8 cellular contexts compared by ENCODE assay signal in genomic region chr7:50793947-50794570, GRCh38. TPM values are rescaled to one million over a fixed set of nuclear protein-coding genes. Genes with fewer than 3 reads are reported as not detected.
DNase-seq lines count a peak whose midpoint lies in the region; ATAC-seq and TF ChIP-seq lines count a peak whose summit lies in the region.

No MANE protein-coding gene starts in this region.

- H3K36me3 ChIP-seq in Caco-2 (ENCODE audit: control insufficient read depth, insufficient read depth, low read length) (no peaks in the 10 kb centered on the region), heart left ventricle (no peaks in the 10 kb centered on the region), prostate gland (no peaks in the 10 kb centered on the region)

- 69 to 77% (median 74%) methylated on average over 18 of the region's 18 CpGs for WGBS in heart left ventricle, 4 donors
- 73% methylated on average over 18 of the region's 18 CpGs for WGBS in prostate gland

- no peak for TF ChIP-seq POLR2A in heart left ventricle (IDR thresholded peaks at IDR 0.05)
- no peak for TF ChIP-seq POLR2A in prostate gland (IDR thresholded peaks at IDR 0.05)

- DNase-seq in Caco-2 (no peak), heart left ventricle (no peak), prostate gland (ENCODE audit: low spot score) (no peak), C1 segment of cervical spinal cord (lab: John Stamatoyannopoulos, UW) (no peak), SW480 (ENCODE audit: low spot score) (no peak), dedifferentiated amniotic fluid mesenchymal stem cell (ENCODE audit: extremely low spot score) (no peak)
- no peak for DNase-seq in activated CD8-positive, alpha-beta T cell treated with anti-CD3 and anti-CD28 coated beads for 36 hours
- no peak for DNase-seq in activated CD4-positive, CD25-positive, alpha-beta regulatory T cell (lab: John Stamatoyannopoulos, UW)

- H3K27ac ChIP-seq in heart left ventricle (peak overlapping the region; percentile 35 to 94 (median 85)), prostate gland (peak overlapping the region; percentile 81 to 83)

- H3K4me3 Mint-ChIP-seq in Caco-2 (ENCODE audit: unreplicated experiment) = peak overlapping the region; percentile 88
- peak overlapping the region; percentile 52 for H3K4me3 Mint-ChIP-seq in activated CD8-positive, alpha-beta T cell treated with anti-CD3 and anti-CD28 coated beads for 36 hours

- no peaks in the 10 kb centered on the region for H3K36me3 Mint-ChIP-seq in Caco-2 (ENCODE audit: insufficient read depth, unreplicated experiment)
- H3K36me3 Mint-ChIP-seq in activated CD8-positive, alpha-beta T cell treated with anti-CD3 and anti-CD28 coated beads for 36 hours (ENCODE audit: low read depth) = no peaks in the 10 kb centered on the region

- H3K9me3 ChIP-seq in Caco-2 (no peaks in the 10 kb centered on the region), heart left ventricle (no peaks in the 10 kb centered on the region), prostate gland (no peaks in the 10 kb centered on the region)

- H3K4me1 ChIP-seq in Caco-2 (peaks cover 5% of the 10 kb centered on the region; the same call in 1 of the 2 replicates), heart left ventricle (peaks cover 3 to 40% (median 27%) of the 10 kb centered on the region in 12 donors), prostate gland (replicated peaks) (no peaks in the 10 kb centered on the region)

- TSS peak; percentile 35 for BruUV-seq in Caco-2 (replicated peaks; lab: Mats Ljungman, UMichigan)

- intact Hi-C loops in Caco-2 (cut with micrococcal nuclease; ENCODE audit: unreplicated experiment) (loop anchor here (2.0 to 5.0 kb wide), 3 partner anchors 62 to 208 kb away; no protein-coding TSS in a partner anchor), heart left ventricle (cut with DNase I) (loop anchor here in 6 of 10 donors (2.0 to 10.0 kb wide), 8 partner anchors 163 to 351 kb away; no protein-coding TSS in a partner anchor), prostate gland (cut with DNase I) (loop anchor here (5.0 to 10.0 kb wide), 3 partner anchors 112 to 327 kb away; no protein-coding TSS in a partner anchor)
- intact Hi-C loops in activated CD8-positive, alpha-beta T cell treated with anti-CD3 and anti-CD28 coated beads for 36 hours (cut with micrococcal nuclease) = no loop called here

- POLR2A ChIA-PET in Caco-2 (lab: Charles Lee) = no interaction called here
- POLR2A ChIA-PET in activated CD8-positive, alpha-beta T cell treated with anti-CD3 and anti-CD28 coated beads for 36 hours (lab: Charles Lee) = no interaction called here

- no peak for TF ChIP-seq CTCF in Caco-2 (IDR thresholded peaks at IDR 0.05; ENCODE audit: insufficient read depth in 1 of 2, low read depth in 1 of 2, low read length in 1 of 2, severe bottlenecking in 1 of 2, unreplicated experiment in 1 of 2)
- no peak for TF ChIP-seq CTCF in activated CD8-positive, alpha-beta T cell treated with anti-CD3 and anti-CD28 coated beads for 36 hours (IDR thresholded peaks at IDR 0.05)
- TF ChIP-seq CTCF in heart left ventricle (IDR thresholded peaks at IDR 0.05) = no peak
- no peak for TF ChIP-seq CTCF in prostate gland (IDR thresholded peaks at IDR 0.05)

- CTCF ChIA-PET in Caco-2 (lab: Charles Lee) = interaction anchor here (0.6 kb wide), 1 partner anchor 215 kb away, joined by 4 read pairs; no protein-coding TSS in a partner anchor
- CTCF ChIA-PET in activated CD8-positive, alpha-beta T cell treated with anti-CD3 and anti-CD28 coated beads for 36 hours (lab: Charles Lee) = no interaction called here

- H3K27me3 ChIP-seq in Caco-2 (replicated peaks; ENCODE audit: control insufficient read depth, insufficient read depth, low read length) (no peaks in the 10 kb centered on the region), heart left ventricle (no peaks in the 10 kb centered on the region), prostate gland (replicated peaks; ENCODE audit: insufficient read depth) (no peaks in the 10 kb centered on the region)

- H3K4me3 ChIP-seq in Caco-2 (ENCODE audit: low read depth, low read length) (peak overlapping the region; percentile 47), heart left ventricle (peak overlapping the region in 11 of 12 donors; percentile 36 to 94 (median 70)), prostate gland (peak overlapping the region; percentile 60 to 67)

- ATAC-seq in activated CD8-positive, alpha-beta T cell treated with anti-CD3 and anti-CD28 coated beads for 36 hours = no peak
- ATAC-seq in heart left ventricle = no peak

- peaks cover 8% of the 10 kb centered on the region for H3K9me3 Mint-ChIP-seq in Caco-2 (ENCODE audit: unreplicated experiment)
- H3K9me3 Mint-ChIP-seq in activated CD8-positive, alpha-beta T cell treated with anti-CD3 and anti-CD28 coated beads for 36 hours = peaks cover 3% of the 10 kb centered on the region

- no peak overlapping the region for H3K27ac Mint-ChIP-seq in Caco-2 (ENCODE audit: unreplicated experiment)
- H3K27ac Mint-ChIP-seq in activated CD8-positive, alpha-beta T cell treated with anti-CD3 and anti-CD28 coated beads for 36 hours = no peak overlapping the region

- H3K4me1 Mint-ChIP-seq in Caco-2 (ENCODE audit: low read depth, unreplicated experiment) = no peaks in the 10 kb centered on the region
- peaks cover 5% of the 10 kb centered on the region for H3K4me1 Mint-ChIP-seq in activated CD8-positive, alpha-beta T cell treated with anti-CD3 and anti-CD28 coated beads for 36 hours (ENCODE audit: low read depth)

- H3K27me3 Mint-ChIP-seq in Caco-2 (ENCODE audit: insufficient read depth, unreplicated experiment) = no peaks in the 10 kb centered on the region
- H3K27me3 Mint-ChIP-seq in activated CD8-positive, alpha-beta T cell treated with anti-CD3 and anti-CD28 coated beads for 36 hours = peaks cover 39% of the 10 kb centered on the region

RNA-seq across cellular contexts. Expression of gene GRB10, which starts 11.4 kb away (rescaled TPM):
- total RNA-seq in Caco-2 (2022) (79.3 and 87.2 TPM in 2 replicates), heart left ventricle (10 to 100 TPM; 20.4 to 38.2 (median 29.1) TPM), prostate gland (10 to 100 TPM; 54.3 to 63.1 TPM)
- total RNA-seq in activated CD8-positive, alpha-beta T cell treated with anti-CD3 and anti-CD28 coated beads for 36 hours = 1 to 10 TPM; 5.6 to 6.9 TPM
- polyA plus RNA-seq in heart left ventricle = 10 to 100 TPM; 14.7 to 21.1 TPM
